2 cellular contexts compared by ENCODE assay signal in the genomic region with DNA sequence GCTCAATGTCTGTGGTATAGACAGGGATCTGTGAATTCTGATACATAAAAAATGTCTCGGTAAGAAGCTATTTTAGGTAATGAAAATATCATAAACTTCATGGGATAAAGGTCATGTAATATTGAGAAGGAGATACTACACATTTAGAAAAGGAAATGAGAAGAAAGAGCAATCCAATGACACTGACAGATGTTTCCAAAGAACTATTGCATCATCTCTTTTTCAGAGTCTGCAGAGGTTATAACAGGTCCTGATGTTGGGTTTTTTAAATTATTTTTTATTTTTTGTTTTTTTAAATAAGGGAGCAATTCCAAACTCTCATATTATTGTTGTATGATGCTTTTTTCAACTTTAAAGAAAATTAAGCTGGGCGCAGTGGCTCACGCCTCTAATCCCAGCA.
A peak's percentile ranks its signal among the peaks of the same experiment; 100 is the strongest.
TF ChIP-seq lines count a peak whose summit lies in the region.

No MANE protein-coding gene starts in this region.

TF ChIP-seq in HepG2, 621 proteins besides CTCF, POLR2A, EP300 and RAD21:
- TF ChIP-seq ATF7 (IDR thresholded peaks at IDR 0.05): peak; percentile 72; the same call in 1 of the 2 replicates
- TF ChIP-seq ATF7 (CRISPR knock-in tag; IDR thresholded peaks at IDR 0.05): no peak
- TF ChIP-seq, protein P1, sequence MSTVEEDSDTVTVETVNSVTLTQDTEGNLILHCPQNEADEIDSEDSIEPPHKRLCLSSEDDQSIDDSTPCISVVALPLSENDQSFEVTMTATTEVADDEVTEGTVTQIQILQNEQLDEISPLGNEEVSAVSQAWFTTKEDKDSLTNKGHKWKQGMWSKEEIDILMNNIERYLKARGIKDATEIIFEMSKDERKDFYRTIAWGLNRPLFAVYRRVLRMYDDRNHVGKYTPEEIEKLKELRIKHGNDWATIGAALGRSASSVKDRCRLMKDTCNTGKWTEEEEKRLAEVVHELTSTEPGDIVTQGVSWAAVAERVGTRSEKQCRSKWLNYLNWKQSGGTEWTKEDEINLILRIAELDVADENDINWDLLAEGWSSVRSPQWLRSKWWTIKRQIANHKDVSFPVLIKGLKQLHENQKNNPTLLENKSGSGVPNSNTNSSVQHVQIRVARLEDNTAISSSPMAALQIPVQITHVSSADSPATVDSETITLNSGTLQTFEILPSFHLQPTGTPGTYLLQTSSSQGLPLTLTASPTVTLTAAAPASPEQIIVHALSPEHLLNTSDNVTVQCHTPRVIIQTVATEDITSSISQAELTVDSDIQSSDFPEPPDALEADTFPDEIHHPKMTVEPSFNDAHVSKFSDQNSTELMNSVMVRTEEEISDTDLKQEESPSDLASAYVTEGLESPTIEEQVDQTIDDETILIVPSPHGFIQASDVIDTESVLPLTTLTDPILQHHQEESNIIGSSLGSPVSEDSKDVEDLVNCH (CRISPR knock-in tag; IDR thresholded peaks at IDR 0.05): no peak
- TF ChIP-seq CEBPB (IDR thresholded peaks at IDR 0.05; ENCODE audit: borderline replicate concordance, low read depth, low read length): peak; percentile 73

TF ChIP-seq in H1, 55 proteins besides CTCF, POLR2A, EP300 and RAD21:
- TF ChIP-seq EZH2 (IDR thresholded peaks at IDR 0.05; ENCODE audit: low read depth, low read length, severe bottlenecking) (no peak), CHD1 (IDR thresholded peaks at IDR 0.05; ENCODE audit: low read depth, low read length) (no peak), CEBPB (IDR thresholded peaks at IDR 0.05; ENCODE audit: low read depth, low read length) (peak; percentile 71; the same call in 1 of the 2 replicates)
TF ChIP-seq in H1: peak in this region for 1.
